ENCODE assay signal across 23 cellular contexts in genomic region chr12:109743076-109743910, GRCh38. TPM values are rescaled to one million over a fixed set of nuclear protein-coding genes. Genes with fewer than 3 reads are reported as not detected.
DNase-seq lines count a peak whose midpoint lies in the region; ATAC-seq, FAIRE-seq and TF ChIP-seq lines count a peak whose summit lies in the region.
"Had no signal": no experiment of that assay in that cellular context is flagged by ENCODE, and none has a peak within 500 bp of the region (broad histone marks: within the 10 kb centered on the region; RNA-seq: fewer than 3 reads in every experiment).

No MANE protein-coding gene starts in this region.

- H3K36me3 Mint-ChIP-seq in naive thymus-derived CD4-positive, alpha-beta T cell = no peaks in the 10 kb centered on the region
- H3K36me3 Mint-ChIP-seq: neural progenitor cell had no signal

- no peaks in the 10 kb centered on the region for H3K4me1 Mint-ChIP-seq in stimulated activated naive CD8-positive, alpha-beta T cell treated with anti-CD3 and anti-CD28 coated beads, Interleukin-15, amount 100 ng/mL, for 72 hours
- no peaks in the 10 kb centered on the region for H3K4me1 Mint-ChIP-seq in naive thymus-derived CD4-positive, alpha-beta T cell

- H3F3A ChIP-seq in PC-3 (ENCODE audit: low read length, unreplicated experiment) = no peaks in the 10 kb centered on the region

- no peaks in the 10 kb centered on the region for H4K20me1 ChIP-seq in PC-3 (ENCODE audit: low read length)

- H3K4me1 ChIP-seq in heart left ventricle = peaks cover 0 to 15% (median 0%) of the 10 kb centered on the region in 12 donors
- no peaks in the 10 kb centered on the region for H3K4me1 ChIP-seq in naive thymus-derived CD4-positive, alpha-beta T cell (ENCODE audit: control insufficient read depth in 2 of 2, insufficient read depth in 2 of 2, low read length in 2 of 2)
- H3K4me1 ChIP-seq in aorta (ENCODE audit: control insufficient read depth in 1 of 2, insufficient read depth in 2 of 2, low read length in 2 of 2) = no peaks in the 10 kb centered on the region
- H3K4me1 ChIP-seq in PC-3 (ENCODE audit: insufficient read depth, low read length) = no peaks in the 10 kb centered on the region
- H3K4me1 ChIP-seq: foreskin keratinocyte had no signal

- H3K27me3 ChIP-seq in heart left ventricle (no peaks in the 10 kb centered on the region), aorta (ENCODE audit: control insufficient read depth in 1 of 2, insufficient read depth in 2 of 2, low read length in 1 of 2) (peaks cover 0 to 3% of the 10 kb centered on the region in 2 donors), PC-3 (ENCODE audit: low read length) (no peaks in the 10 kb centered on the region)
- H3K27me3 ChIP-seq in naive thymus-derived CD4-positive, alpha-beta T cell (ENCODE audit: control insufficient read depth in 2 of 2, insufficient read depth in 2 of 2, low read length in 2 of 2) = no peaks in the 10 kb centered on the region
- H3K27me3 ChIP-seq: neural progenitor cell had no signal

- POLR2A ChIA-PET in naive thymus-derived CD4-positive, alpha-beta T cell (lab: Charles Lee) = no interaction called here
- POLR2A ChIA-PET in PC-3 (lab: Charles Lee; ENCODE audit: unreplicated experiment) = no interaction called here

- ATAC-seq in stimulated activated naive CD8-positive, alpha-beta T cell treated with anti-CD3 and anti-CD28 coated beads, Interleukin-15, Interleukin-2, amounts not matched to agents 100 U/mL and 50 U/mL, for 24 hours = no peak
- no peak for ATAC-seq in stimulated activated naive CD8-positive, alpha-beta T cell treated with anti-CD3 and anti-CD28 coated beads, Interleukin-15, amount 100 ng/mL, for 72 hours
- no peak for ATAC-seq in heart left ventricle
- ATAC-seq in naive thymus-derived CD4-positive, alpha-beta T cell = peak; percentile 3
- peak; percentile 16 for ATAC-seq in aorta (ENCODE audit: low FRiP score)
- ATAC-seq in PC-3 = no peak
- ATAC-seq: foreskin keratinocyte had no signal

- H3K9ac ChIP-seq in PC-3 (ENCODE audit: low read length) = no peak overlapping the region
- H3K9ac ChIP-seq: neural progenitor cell had no signal

- no peak overlapping the region for H3K27ac Mint-ChIP-seq in stimulated activated naive CD8-positive, alpha-beta T cell treated with anti-CD3 and anti-CD28 coated beads, Interleukin-15, amount 100 ng/mL, for 72 hours
- H3K27ac Mint-ChIP-seq in naive thymus-derived CD4-positive, alpha-beta T cell = no peak overlapping the region
- H3K27ac Mint-ChIP-seq: activated T-cell treated with anti-CD3 and anti-CD28 coated beads, Interleukin-2, amount 50 U/mL, for 24 hours; neural progenitor cell had no signal

- no peak overlapping the region for H3K4me3 Mint-ChIP-seq in stimulated activated naive CD8-positive, alpha-beta T cell treated with anti-CD3 and anti-CD28 coated beads, Interleukin-15, amount 100 ng/mL, for 72 hours
- no peak overlapping the region for H3K4me3 Mint-ChIP-seq in naive thymus-derived CD4-positive, alpha-beta T cell
- H3K4me3 Mint-ChIP-seq: activated T-cell treated with anti-CD3 and anti-CD28 coated beads, Interleukin-2, amount 50 U/mL, for 24 hours; neural progenitor cell had no signal

- no peaks in the 10 kb centered on the region for H3K79me2 ChIP-seq in PC-3 (ENCODE audit: low read length)

- H3K4me2 ChIP-seq in PC-3 (ENCODE audit: low read length) = no peak overlapping the region
- H3K4me2 ChIP-seq: neural progenitor cell had no signal

- TF ChIP-seq CTCF in heart left ventricle (IDR thresholded peaks at IDR 0.05) (no peak), PC-3 (conservative IDR thresholded peaks at IDR 0.05; ENCODE audit: low read depth, low read length) (no peak)

- no peaks in the 10 kb centered on the region for H3K9me2 ChIP-seq in PC-3 (replicated peaks; ENCODE audit: low read length)

- TF ChIP-seq POLR2A in heart left ventricle (IDR thresholded peaks at IDR 0.05) (no peak), GM12892 (IDR thresholded peaks at IDR 0.05; ENCODE audit: low read depth, low read length) (no peak)

- intact Hi-C loops in heart left ventricle (cut with DNase I) (no loop called here), aorta (cut with DNase I) (no loop called here), PC-3 (cut with micrococcal nuclease) (no loop called here)
- intact Hi-C loops in naive thymus-derived CD4-positive, alpha-beta T cell (cut with micrococcal nuclease) = no loop called here

- H3K27ac ChIP-seq in heart left ventricle (no peak overlapping the region), aorta (ENCODE audit: low read depth in 1 of 2, low read length in 2 of 2) (no peak overlapping the region), PC-3 (ENCODE audit: low read length) (no peak overlapping the region)
- no peak overlapping the region for H3K27ac ChIP-seq in naive thymus-derived CD4-positive, alpha-beta T cell (ENCODE audit: low read depth, low read length)
- H3K27ac ChIP-seq: foreskin keratinocyte, neural progenitor cell, thoracic aorta had no signal

- peak; percentile 1 for DNase-seq in stimulated activated naive CD8-positive, alpha-beta T cell treated with anti-CD3 and anti-CD28 coated beads, Interleukin-15, Interleukin-2, amounts not matched to agents 100 U/mL and 50 U/mL, for 24 hours
- no peak for DNase-seq in stimulated activated naive CD8-positive, alpha-beta T cell treated with anti-CD3 and anti-CD28 coated beads, Interleukin-15, amount 100 ng/mL, for 72 hours
- DNase-seq in heart left ventricle = peak in 3 of 5 donors; percentile 13 to 48 (median 16)
- DNase-seq in naive thymus-derived CD4-positive, alpha-beta T cell = no peak
- peak; percentile 46 to 69 for DNase-seq in aorta
- no peak for DNase-seq in GM12892 (ENCODE audit: insufficient read length)
- no peak for DNase-seq in kidney glomerular epithelial cell (lab: John Stamatoyannopoulos, UW)
- no peak for DNase-seq in PC-3
- DNase-seq: activated T-cell treated with anti-CD3 and anti-CD28 coated beads, Interleukin-2, amount 50 U/mL, for 24 hours; amniotic stem cell; foreskin keratinocyte; Karpas-422; NCI-H1105 treated with DMSO at 0.1 percent for 48 hours; NCI-H2171 treated with DMSO at 0.1 percent for 48 hours; NCI-H82; stimulated activated CD4-positive, alpha-beta T cell treated with anti-CD3 and anti-CD28 coated beads, Interleukin-2, amount 100 ng/mL, for 24 hours; SW 1271 had no signal

- H3K36me3 ChIP-seq in heart left ventricle (no peaks in the 10 kb centered on the region), aorta (ENCODE audit: control insufficient read depth in 1 of 2, insufficient read depth in 2 of 2, low read length in 1 of 2) (no peaks in the 10 kb centered on the region), PC-3 (ENCODE audit: low read depth, low read length) (no peaks in the 10 kb centered on the region)
- H3K36me3 ChIP-seq in naive thymus-derived CD4-positive, alpha-beta T cell (ENCODE audit: control insufficient read depth in 2 of 3, insufficient read depth in 3 of 3, low read length in 3 of 3) = no peaks in the 10 kb centered on the region
- H3K36me3 ChIP-seq: neural progenitor cell, thoracic aorta had no signal

- 86 to 89% (median 88%) methylated on average over 9 to 17 of the region's 17 CpGs for WGBS in heart left ventricle, 4 donors
- WGBS in aorta, 2 donors = 86 to 87% methylated on average over 17 of the region's 17 CpGs

- no peaks in the 10 kb centered on the region for H3K9me3 Mint-ChIP-seq in stimulated activated naive CD8-positive, alpha-beta T cell treated with anti-CD3 and anti-CD28 coated beads, Interleukin-15, amount 100 ng/mL, for 72 hours
- H3K9me3 Mint-ChIP-seq in naive thymus-derived CD4-positive, alpha-beta T cell = no peaks in the 10 kb centered on the region
- H3K9me3 Mint-ChIP-seq: activated T-cell treated with anti-CD3 and anti-CD28 coated beads, Interleukin-2, amount 50 U/mL, for 24 hours; neural progenitor cell had no signal

- BruUV-seq in PC-3 (replicated peaks; lab: Mats Ljungman, UMichigan) = no TSS peak

- H3K9me3 ChIP-seq in heart left ventricle (no peaks in the 10 kb centered on the region), aorta (ENCODE audit: control insufficient read depth, low read length) (no peaks in the 10 kb centered on the region), PC-3 (ENCODE audit: low read length) (no peaks in the 10 kb centered on the region)
- no peaks in the 10 kb centered on the region for H3K9me3 ChIP-seq in naive thymus-derived CD4-positive, alpha-beta T cell (ENCODE audit: control insufficient read depth in 2 of 3, low read length in 3 of 3)
- H3K9me3 ChIP-seq: thoracic aorta had no signal

- H2AFZ ChIP-seq in PC-3 (ENCODE audit: low read length) = no peak overlapping the region
- H2AFZ ChIP-seq: neural progenitor cell had no signal

- no peak for FAIRE-seq in GM12892 (lab: Jason Lieb, UNC)
- FAIRE-seq: endothelial cell of umbilical vein, GM19239, RCC 7860, TTC549 had no signal

- CTCF ChIA-PET in naive thymus-derived CD4-positive, alpha-beta T cell (lab: Charles Lee) = interaction anchor here (0.7 kb wide), 1 partner anchor 99 kb away, joined by 3 read pairs; no protein-coding TSS in a partner anchor
- CTCF ChIA-PET in PC-3 (lab: Charles Lee) = no interaction called here

- H3K4me3 ChIP-seq in heart left ventricle = no peak overlapping the region
- H3K4me3 ChIP-seq in naive thymus-derived CD4-positive, alpha-beta T cell (ENCODE audit: low read length) = no peak overlapping the region
- H3K4me3 ChIP-seq in aorta (ENCODE audit: low read length in 2 of 2) = no peak overlapping the region
- H3K4me3 ChIP-seq in PC-3 (ENCODE audit: low read length) = no peak overlapping the region
- H3K4me3 ChIP-seq: neural progenitor cell, thoracic aorta had no signal

- H3K27me3 Mint-ChIP-seq in stimulated activated naive CD8-positive, alpha-beta T cell treated with anti-CD3 and anti-CD28 coated beads, Interleukin-15, amount 100 ng/mL, for 72 hours = no peaks in the 10 kb centered on the region
- peaks cover 0 to 17% (median 6%) of the 10 kb centered on the region in 5 donors for H3K27me3 Mint-ChIP-seq in naive thymus-derived CD4-positive, alpha-beta T cell

RNA-seq across cellular contexts. Expression of gene FAM222A, which starts 29.7 kb away (rescaled TPM):
- total RNA-seq in heart left ventricle = 10 to 100 TPM in 6 of 9 donors, 1 to 10 TPM in 3; 3.5 to 45.8 (median 11.2) TPM
- polyA plus RNA-seq in heart left ventricle = 1 to 10 TPM; 4.1 to 9.4 TPM
- total RNA-seq in naive thymus-derived CD4-positive, alpha-beta T cell = 1 to 10 TPM in 2 of 5 experiments, under 1 TPM in 3; 0.24 to 1.6 (median 0.80) TPM
- polyA plus RNA-seq in naive thymus-derived CD4-positive, alpha-beta T cell = under 1 TPM; 0.08 to 0.09 TPM
- total RNA-seq in aorta = under 1 TPM; 0.48 to 0.52 TPM
- under 1 TPM; 0.25 to 0.28 TPM for polyA plus RNA-seq in aorta
- not detected for polyA plus RNA-seq in GM12892 (2012; ENCODE audit: missing spikeins)
- 11.7 and 15.3 TPM in 2 replicates for total RNA-seq in PC-3 (2014; rRNA removed)

Comparison
In these comparisons a context has a peak if more than half of its experiments do, and no peak if none do; other contexts are left out.
1. DNase-seq: peak in stimulated activated naive CD8-positive, alpha-beta T cell treated with anti-CD3 and anti-CD28 coated beads, Interleukin-15, Interleukin-2, amounts not matched to agents 100 U/mL and 50 U/mL, for 24 hours (single experiment), heart left ventricle (3 of 5) and aorta (2 of 2); none in stimulated activated naive CD8-positive, alpha-beta T cell treated with anti-CD3 and anti-CD28 coated beads, Interleukin-15, amount 100 ng/mL, for 72 hours (0 of 2), naive thymus-derived CD4-positive, alpha-beta T cell (0 of 9), GM12892 (single experiment), kidney glomerular epithelial cell (single experiment) and PC-3 (single experiment).
2. ATAC-seq: peak in naive thymus-derived CD4-positive, alpha-beta T cell (single experiment) and aorta (single experiment); none in stimulated activated naive CD8-positive, alpha-beta T cell treated with anti-CD3 and anti-CD28 coated beads, Interleukin-15, Interleukin-2, amounts not matched to agents 100 U/mL and 50 U/mL, for 24 hours (single experiment), stimulated activated naive CD8-positive, alpha-beta T cell treated with anti-CD3 and anti-CD28 coated beads, Interleukin-15, amount 100 ng/mL, for 72 hours (single experiment), heart left ventricle (0 of 4) and PC-3 (single experiment).